Comparison of ENCODE assay signal across 18 cellular contexts in the genomic region with DNA sequence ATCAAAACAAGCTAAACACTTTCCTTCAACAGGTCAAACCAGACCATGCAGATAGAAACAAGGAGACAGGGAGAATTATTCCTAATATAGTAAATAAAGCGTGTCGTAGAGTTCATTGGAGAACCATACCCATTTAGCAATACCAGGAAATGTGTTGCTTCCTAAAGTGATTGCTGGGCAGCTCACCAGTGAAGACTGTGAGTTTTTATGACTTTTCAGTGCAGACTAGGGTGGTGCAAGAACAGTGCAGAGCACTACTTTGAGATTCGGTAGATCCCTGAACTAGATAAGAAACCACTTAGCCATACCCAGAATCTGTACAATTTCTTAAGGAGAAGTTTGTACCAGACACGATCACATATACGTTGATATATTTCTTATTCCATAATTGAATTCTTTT.
DNase-seq lines count a peak whose midpoint lies in the region; ATAC-seq and TF ChIP-seq lines count a peak whose summit lies in the region.
"Had no signal": no experiment of that assay in that cellular context is flagged by ENCODE, and none has a peak within 500 bp of the region (broad histone marks: within the 10 kb centered on the region; RNA-seq: fewer than 3 reads in every experiment).

No MANE protein-coding gene starts in this region.

- H3K27ac ChIP-seq in brain microvascular endothelial cell (no peak overlapping the region), body of pancreas (no peak overlapping the region)
- H3K27ac ChIP-seq: BLaER1 had no signal

- no peaks in the 10 kb centered on the region for H3K9me3 ChIP-seq in body of pancreas
- H3K9me3 ChIP-seq: BLaER1 had no signal

- H3K27me3 ChIP-seq in brain microvascular endothelial cell (replicated peaks) (no peaks in the 10 kb centered on the region), body of pancreas (no peaks in the 10 kb centered on the region)
- H3K27me3 ChIP-seq: BLaER1 had no signal

- H3K4me1 ChIP-seq in body of pancreas = no peaks in the 10 kb centered on the region
- H3K4me1 ChIP-seq: BLaER1 had no signal

- intact Hi-C loops in body of pancreas (cut with DNase I) = no loop called here

- H3K4me3 ChIP-seq in brain microvascular endothelial cell (ENCODE audit: low read depth, low read length) (no peak overlapping the region), body of pancreas (no peak overlapping the region)
- H3K4me3 ChIP-seq: BLaER1 had no signal

- 78 to 83% methylated on average over 5 of the region's 5 CpGs for WGBS in body of pancreas, 2 donors

- TF ChIP-seq POLR2A in body of pancreas (IDR thresholded peaks at IDR 0.05) = no peak

- in situ Hi-C loops in brain microvascular endothelial cell (cut with HindIII; ENCODE audit: low pct_ligation_motif_present, low sequenced_read_pairs) = no loop called here

- peak; percentile 10 for DNase-seq in SIG-M5 treated with dmso at 0.1 percent for 504 hours (lab: John Stamatoyannopoulos, UW; ENCODE audit: unreplicated experiment)
- DNase-seq in SIG-M5 (lab: John Stamatoyannopoulos, UW) = no peak
- peak; percentile 26 for DNase-seq in NOMO-1 treated with dmso at 0.1 percent for 144 hours (lab: John Stamatoyannopoulos, UW; ENCODE audit: unreplicated experiment)
- DNase-seq in dermis microvascular lymphatic vessel endothelial cell (ENCODE audit: low read depth in 2 of 2) = peak; percentile 31 to 34
- no peak for DNase-seq in brain microvascular endothelial cell
- DNase-seq in stimulated activated CD4-positive, alpha-beta T cell treated with anti-CD3 and anti-CD28 coated beads, Interleukin-4, amount 100 ng/mL, for 24 hours = no peak
- no peak for DNase-seq in body of pancreas
- DNase-seq in D341Med (ENCODE audit: low spot score) = no peak
- DNase-seq: 8988T; CD8-positive, alpha-beta T cell; GOT3; MM.1S; NCI-H1417 treated with DMSO at 0.1 percent for 48 hours; NCI-H2081; NCI-H748 treated with DMSO at 0.1 percent for 48 hours; Right ventricle myocardium superior; SW 1271 had no signal

- H3K36me3 ChIP-seq in brain microvascular endothelial cell (replicated peaks) = no peaks in the 10 kb centered on the region
- H3K36me3 ChIP-seq in body of pancreas (replicated peaks in 1 of 2; ENCODE audit: insufficient read depth in 1 of 2, low read depth in 2 of 2) = no peaks in the 10 kb centered on the region
- H3K36me3 ChIP-seq: BLaER1 had no signal

- no peak for ATAC-seq in body of pancreas
- ATAC-seq: CD8-positive, alpha-beta T cell had no signal

- TF ChIP-seq CTCF in brain microvascular endothelial cell (IDR thresholded peaks at IDR 0.05; ENCODE audit: low read depth, low read length, missing control alignments) (no peak), body of pancreas (IDR thresholded peaks at IDR 0.05) (no peak)

Comparison
In these comparisons a context has a peak if more than half of its experiments do, and no peak if none do; other contexts are left out.
1. DNase-seq: peak in SIG-M5 treated with dmso at 0.1 percent for 504 hours (single experiment), NOMO-1 treated with dmso at 0.1 percent for 144 hours (single experiment) and dermis microvascular lymphatic vessel endothelial cell (2 of 2); none in SIG-M5 (single experiment), brain microvascular endothelial cell (single experiment), stimulated activated CD4-positive, alpha-beta T cell treated with anti-CD3 and anti-CD28 coated beads, Interleukin-4, amount 100 ng/mL, for 24 hours (single experiment), body of pancreas (0 of 4) and D341Med (single experiment).